ENCODE assay signal across 17 cellular contexts in genomic region chr17:35714988-35715387, GRCh38. TPM values are rescaled to one million over a fixed set of nuclear protein-coding genes. Genes with fewer than 3 reads are reported as not detected.
DNase-seq lines count a peak whose midpoint lies in the region; ATAC-seq and TF ChIP-seq lines count a peak whose summit lies in the region.
"Had no signal": no experiment of that assay in that cellular context is flagged by ENCODE, and none has a peak within 500 bp of the region (broad histone marks: within the 10 kb centered on the region; RNA-seq: fewer than 3 reads in every experiment).

No MANE protein-coding gene starts in this region.

- DNase-seq in heart left ventricle, result no peak
- DNase-seq in right cardiac atrium, result no peak
- no peak for DNase-seq in SK-N-SH
- no peak for DNase-seq in caudate nucleus (lab: John Stamatoyannopoulos, UW)
- no peak for DNase-seq in osteoblast (ENCODE audit: insufficient read length, low spot score, missing footprints)
- no peak for DNase-seq in dedifferentiated amniotic fluid mesenchymal stem cell (ENCODE audit: extremely low spot score)
- no peak for DNase-seq in effector memory CD4-positive, alpha-beta T cell
- DNase-seq: 8988T; AML-193; Caco-2; CD8-positive, alpha-beta memory T cell; DND-41; GDM1; HCEC 1CT had no signal

- H3K9ac ChIP-seq in SK-N-SH, result no peak overlapping the region
- H3K9ac ChIP-seq: BLaER1 had no signal

- no peak overlapping the region for H2AFZ ChIP-seq in SK-N-SH (ENCODE audit: low read depth)
- no peak overlapping the region for H2AFZ ChIP-seq in osteoblast (ENCODE audit: low read length)

- peak overlapping the region; percentile 46; the same call in 1 of the 2 replicates for H3K4me2 ChIP-seq in SK-N-SH
- no peak overlapping the region for H3K4me2 ChIP-seq in osteoblast (ENCODE audit: insufficient read depth, low read length)
- H3K4me2 ChIP-seq: BLaER1 had no signal

- intact Hi-C loops in heart left ventricle (cut with DNase I), result no loop called here
- intact Hi-C loops in right cardiac atrium (cut with DNase I), result no loop called here

- no peak for ATAC-seq in heart left ventricle
- ATAC-seq in right cardiac atrium, result no peak
- no peak for ATAC-seq in HG02588 (IDR thresholded peaks at IDR 0.05; ENCODE audit: unreplicated experiment)

- POLR2A ChIA-PET in SK-N-SH (lab: Yijun Ruan, JAX), result no interaction called here

- H3K36me3 ChIP-seq in heart left ventricle (peaks cover 0 to 90% (median 51%) of the 10 kb centered on the region in 9 donors), SK-N-SH (replicated peaks in 1 of 2; ENCODE audit: control insufficient read depth in 1 of 2, insufficient read depth in 2 of 2, low read length in 1 of 2) (peaks cover 45 to 57% of the 10 kb centered on the region in 2 experiments), osteoblast (ENCODE audit: insufficient read depth, low read length) (peaks cover 35% of the 10 kb centered on the region)
- peaks cover 48% of the 10 kb centered on the region for H3K36me3 ChIP-seq in effector memory CD4-positive, alpha-beta T cell (ENCODE audit: control insufficient read depth, insufficient read depth, low read length)

- 83 to 86% (median 85%) methylated on average over 2 of the region's 2 CpGs for WGBS in heart left ventricle, 4 donors
- 88% methylated on average over 2 of the region's 2 CpGs for WGBS in right cardiac atrium
- WGBS in SK-N-SH (ENCODE audit: low lambda C conversion rate), result 44% methylated on average over 2 of the region's 2 CpGs

- H3K9me2 ChIP-seq in SK-N-SH, result no peaks in the 10 kb centered on the region

- H4K20me1 ChIP-seq in SK-N-SH (ENCODE audit: insufficient read depth) (0 out of 2 replicates have a peak, but pooled peaks cover 8% of the 10 kb centered on the region), osteoblast (ENCODE audit: insufficient read depth, low read length) (peaks cover 9% of the 10 kb centered on the region)

- CTCF ChIA-PET in SK-N-SH (lab: Yijun Ruan, JAX), result interaction anchor here (4.8 kb wide), 1 partner anchor 32 kb away, joined by 28 read pairs; no protein-coding TSS in a partner anchor

- H3K4me1 ChIP-seq in heart left ventricle (peaks cover 3 to 59% (median 30%) of the 10 kb centered on the region in 12 donors), right cardiac atrium (ENCODE audit: control insufficient read depth, insufficient read depth, low read length) (peaks cover 9% of the 10 kb centered on the region), SK-N-SH (ENCODE audit: control insufficient read depth in 1 of 2, insufficient read depth in 2 of 2, low read depth in 1 of 2, low read length in 1 of 2) (peaks cover 25 to 37% of the 10 kb centered on the region in 2 experiments), osteoblast (ENCODE audit: insufficient read depth, low read length) (peaks cover 23% of the 10 kb centered on the region)
- H3K4me1 ChIP-seq in effector memory CD4-positive, alpha-beta T cell (ENCODE audit: control insufficient read depth, insufficient read depth, low read length, poor library complexity, severe bottlenecking), result peaks cover 7% of the 10 kb centered on the region
- H3K4me1 ChIP-seq: Caco-2 had no signal

- no peak for TF ChIP-seq RAD21 in SK-N-SH (IDR thresholded peaks at IDR 0.05; ENCODE audit: low read length)

- no peaks in the 10 kb centered on the region for H3K27me3 ChIP-seq in heart left ventricle
- H3K27me3 ChIP-seq in right cardiac atrium (ENCODE audit: control insufficient read depth, insufficient read depth), result no peaks in the 10 kb centered on the region
- H3K27me3 ChIP-seq in SK-N-SH (ENCODE audit: insufficient read depth), result no peaks in the 10 kb centered on the region
- no peaks in the 10 kb centered on the region for H3K27me3 ChIP-seq in osteoblast (ENCODE audit: insufficient read depth, low read length)
- H3K27me3 ChIP-seq in effector memory CD4-positive, alpha-beta T cell (replicated peaks; ENCODE audit: control insufficient read depth, insufficient read depth, low read length, poor library complexity, severe bottlenecking), result no peaks in the 10 kb centered on the region
- H3K27me3 ChIP-seq: BLaER1 had no signal

- H3K27ac ChIP-seq in heart left ventricle, result peak overlapping the region in 10 of 12 donors; percentile 75 to 90 (median 84)
- no peak overlapping the region for H3K27ac ChIP-seq in right cardiac atrium (ENCODE audit: low read length)
- peak overlapping the region in 1 of 2 experiments; percentile 93; a peak in 2 of 4 replicates for H3K27ac ChIP-seq in SK-N-SH (ENCODE audit: low read depth in 2 of 2, low read length in 1 of 2)
- peak overlapping the region; percentile 41 for H3K27ac ChIP-seq in caudate nucleus (ENCODE audit: low read depth, low read length)
- peak overlapping the region; percentile 2 for H3K27ac ChIP-seq in osteoblast (ENCODE audit: low read depth, low read length)
- H3K27ac ChIP-seq in effector memory CD4-positive, alpha-beta T cell (ENCODE audit: insufficient read depth, low read length, poor library complexity, severe bottlenecking), result no peak overlapping the region
- H3K27ac ChIP-seq: BLaER1 had no signal

- no peaks in the 10 kb centered on the region for H3K9me3 ChIP-seq in heart left ventricle
- H3K9me3 ChIP-seq in right cardiac atrium (ENCODE audit: control insufficient read depth, low read length), result no peaks in the 10 kb centered on the region
- no peaks in the 10 kb centered on the region for H3K9me3 ChIP-seq in SK-N-SH
- no peaks in the 10 kb centered on the region for H3K9me3 ChIP-seq in osteoblast (ENCODE audit: low read depth, low read length)
- H3K9me3 ChIP-seq in effector memory CD4-positive, alpha-beta T cell (ENCODE audit: control insufficient read depth, low read length), result no peaks in the 10 kb centered on the region
- H3K9me3 ChIP-seq: BLaER1, Caco-2 had no signal

- TF ChIP-seq EP300 in SK-N-SH (IDR thresholded peaks at IDR 0.05; ENCODE audit: borderline replicate concordance in 1 of 2, low read depth in 1 of 2, low read length in 1 of 2), result peak in 1 of 2 experiments; percentile 22; a peak in 1 of 4 replicates

- H3K4me3 ChIP-seq in heart left ventricle, result no peak overlapping the region
- no peak overlapping the region for H3K4me3 ChIP-seq in right cardiac atrium (ENCODE audit: low read length)
- H3K4me3 ChIP-seq in SK-N-SH (ENCODE audit: low read depth in 2 of 2, low read length in 1 of 2), result no peak overlapping the region
- no peak overlapping the region for H3K4me3 ChIP-seq in osteoblast (ENCODE audit: insufficient read depth, low read length)
- H3K4me3 ChIP-seq in effector memory CD4-positive, alpha-beta T cell (ENCODE audit: insufficient read depth, low read depth, low read length, poor library complexity, severe bottlenecking), result no peak overlapping the region
- H3K4me3 ChIP-seq: BLaER1 had no signal

- TF ChIP-seq POLR2A in heart left ventricle (IDR thresholded peaks at IDR 0.05), result no peak

- H3K79me2 ChIP-seq in SK-N-SH (ENCODE audit: insufficient read depth) (peaks cover 3% of the 10 kb centered on the region; the same call in 1 of the 2 replicates), osteoblast (ENCODE audit: insufficient read depth, low read length) (no peaks in the 10 kb centered on the region)

- peaks cover 20% of the 10 kb centered on the region for H3F3A ChIP-seq in SK-N-SH (replicated peaks; ENCODE audit: insufficient read depth)

- no peak for TF ChIP-seq CTCF in heart left ventricle (IDR thresholded peaks at IDR 0.05)
- no peak for TF ChIP-seq CTCF in SK-N-SH (IDR thresholded peaks at IDR 0.05)
- no peak for TF ChIP-seq CTCF in osteoblast (IDR thresholded peaks at IDR 0.05; ENCODE audit: extremely low read depth, low read depth, low read length)

TF ChIP-seq in SK-N-SH, 30 proteins besides CTCF, POLR2A, EP300 and RAD21 (continues in another document):
- no peak for TF ChIP-seq RFX5 (IDR thresholded peaks at IDR 0.05; ENCODE audit: low read length)
- TF ChIP-seq TAF1 (IDR thresholded peaks at IDR 0.05; ENCODE audit: borderline replicate concordance, low read depth, low read length), result no peak
- TF ChIP-seq, protein P1, sequence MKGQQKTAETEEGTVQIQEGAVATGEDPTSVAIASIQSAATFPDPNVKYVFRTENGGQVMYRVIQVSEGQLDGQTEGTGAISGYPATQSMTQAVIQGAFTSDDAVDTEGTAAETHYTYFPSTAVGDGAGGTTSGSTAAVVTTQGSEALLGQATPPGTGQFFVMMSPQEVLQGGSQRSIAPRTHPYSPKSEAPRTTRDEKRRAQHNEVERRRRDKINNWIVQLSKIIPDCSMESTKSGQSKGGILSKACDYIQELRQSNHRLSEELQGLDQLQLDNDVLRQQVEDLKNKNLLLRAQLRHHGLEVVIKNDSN (IDR thresholded peaks at IDR 0.05; ENCODE audit: borderline replicate concordance, low read depth), result no peak
- TF ChIP-seq TEAD4 (IDR thresholded peaks at IDR 0.05; ENCODE audit: borderline replicate concordance, insufficient read depth), result no peak
- TF ChIP-seq YY1 (IDR thresholded peaks at IDR 0.05; ENCODE audit: low read depth), result no peak
- no peak for TF ChIP-seq NFIC (IDR thresholded peaks at IDR 0.05; ENCODE audit: borderline replicate concordance)
- TF ChIP-seq RXRA (IDR thresholded peaks at IDR 0.05; ENCODE audit: borderline replicate concordance, low read depth), result no peak
- no peak for TF ChIP-seq JUND (IDR thresholded peaks at IDR 0.05)
- no peak for TF ChIP-seq FOXM1 (IDR thresholded peaks at IDR 0.05; ENCODE audit: low read depth)
- peak; percentile 32; the same call in 1 of the 2 replicates for TF ChIP-seq TCF12 (IDR thresholded peaks at IDR 0.05)

RNA-seq across cellular contexts. Expression of gene RASL10B, which starts 16.5 kb away (rescaled TPM):
- total RNA-seq in heart left ventricle, result 10 to 100 TPM in 5 of 9 donors, 1 to 10 TPM in 4; 8.2 to 78.7 (median 13.0) TPM
- 10 to 100 TPM in 1 of 2 donors, 1 to 10 TPM in 1; 7.6 to 12.2 TPM for polyA plus RNA-seq in heart left ventricle
- 10 to 100 TPM; 19.0 to 47.4 (median 34.4) TPM for total RNA-seq in right cardiac atrium
- polyA plus RNA-seq in right cardiac atrium, result 37.2 TPM
- 4.2 and 4.3 TPM in 2 replicates for polyA plus RNA-seq in SK-N-SH (2012; rRNA removed)
- 2.2 and 3.8 TPM in 2 replicates for polyA plus RNA-seq in SK-N-SH (2012; cell fraction: cytosol; rRNA removed)
- polyA plus RNA-seq in SK-N-SH (2012; cell fraction: nucleus; rRNA removed), result 6.4 and 8.3 TPM in 2 replicates
- 2.7 and 4.0 TPM in 2 replicates for total RNA-seq in osteoblast

RNA-seq across cellular contexts. Expression of gene GAS2L2, which starts 38.1 kb away (rescaled TPM):
- total RNA-seq in heart left ventricle (under 1 TPM in 4 of 9 donors, not detected in 5; 0.10 to 0.28 (median 0.12) TPM), right cardiac atrium (under 1 TPM in 2 of 4 donors, not detected in 2; 0.09 to 0.19 TPM), osteoblast (not detected in 2 replicates)
- polyA plus RNA-seq in heart left ventricle (under 1 TPM in 1 of 2 donors, not detected in 1; 0.06 TPM), right cardiac atrium (0.14 TPM), SK-N-SH (2012; rRNA removed) (0.02 TPM in 1 of 2 replicates, not detected in the other)
- polyA plus RNA-seq in SK-N-SH (2012; cell fraction: cytosol; rRNA removed), result 0.01 TPM in 2 replicates
- polyA plus RNA-seq in SK-N-SH (2012; cell fraction: nucleus; rRNA removed), result 0.08 and 0.10 TPM in 2 replicates
- total RNA-seq: Caco-2 had no signal
- polyA plus RNA-seq: CD8-positive, alpha-beta memory T cell had no signal

RNA-seq across cellular contexts. Expression of gene C17orf50, which starts 45.7 kb away (rescaled TPM):
- total RNA-seq in heart left ventricle, result not detected
- polyA plus RNA-seq in heart left ventricle, result under 1 TPM in 1 of 2 donors, not detected in 1; 0.19 TPM
- total RNA-seq in right cardiac atrium, result not detected
- polyA plus RNA-seq in right cardiac atrium, result 0.14 TPM
- 0.05 TPM in 1 of 2 replicates, not detected in the other for polyA plus RNA-seq in SK-N-SH (2012; rRNA removed)
- 0.03 and 0.04 TPM in 2 replicates for polyA plus RNA-seq in SK-N-SH (2012; cell fraction: cytosol; rRNA removed)
- not detected in 2 replicates for polyA plus RNA-seq in SK-N-SH (2012; cell fraction: nucleus; rRNA removed)
- total RNA-seq in osteoblast, result not detected in 2 replicates
- total RNA-seq: Caco-2; CD8-positive, alpha-beta memory T cell; H1 had no signal
- polyA plus RNA-seq: CD8-positive, alpha-beta memory T cell had no signal

Comparison
In these comparisons a context has a peak if more than half of its experiments do, and no peak if none do; other contexts are left out.
1. H3K27ac ChIP-seq: peak in heart left ventricle (10 of 12), caudate nucleus (single experiment) and osteoblast (single experiment); none in right cardiac atrium (single experiment) and effector memory CD4-positive, alpha-beta T cell (single experiment).